ENCODE assay signal across 1 cellular context in the genomic region with DNA sequence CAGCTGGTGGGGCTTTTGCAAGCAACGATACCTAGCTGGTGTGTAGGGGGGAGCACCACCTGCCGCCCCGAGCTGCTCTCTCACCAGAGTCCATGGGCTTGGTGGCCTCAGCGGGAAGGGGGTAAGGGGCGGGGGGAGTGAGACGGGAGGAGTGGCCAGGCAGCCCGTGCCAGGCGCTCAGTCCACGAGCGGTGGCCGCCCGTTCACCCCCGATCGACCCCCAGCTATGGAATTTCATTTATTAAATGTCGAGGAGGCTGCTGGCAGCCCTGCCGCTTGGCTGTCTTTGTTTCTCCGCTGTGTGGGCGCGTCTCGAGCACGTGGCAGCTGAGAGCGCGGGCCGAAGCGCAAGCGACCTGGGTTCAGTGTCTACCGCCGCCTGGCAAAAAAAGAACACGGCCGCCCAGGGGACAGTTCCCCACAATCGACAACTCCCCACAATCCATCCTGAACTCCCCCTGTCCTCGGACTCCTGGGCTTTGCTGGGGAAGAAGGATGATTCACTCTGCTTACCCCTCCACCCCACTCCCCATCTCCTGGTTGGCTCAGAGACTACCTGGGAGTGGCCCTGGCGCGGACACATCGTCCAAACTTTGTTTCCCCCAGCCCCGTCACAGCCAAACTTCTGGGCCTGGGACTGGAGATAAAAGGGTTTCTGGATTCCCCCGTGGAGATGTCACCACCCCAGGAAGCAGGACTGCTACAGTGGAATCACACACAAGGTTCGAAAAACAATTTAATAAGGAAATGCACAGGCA.
TF ChIP-seq lines count a peak whose summit lies in the region.

No MANE protein-coding gene starts in this region.

TF ChIP-seq in GM12878, 131 proteins besides CTCF, POLR2A, EP300 and RAD21 (continues in another document):
- TF ChIP-seq, protein P1, sequence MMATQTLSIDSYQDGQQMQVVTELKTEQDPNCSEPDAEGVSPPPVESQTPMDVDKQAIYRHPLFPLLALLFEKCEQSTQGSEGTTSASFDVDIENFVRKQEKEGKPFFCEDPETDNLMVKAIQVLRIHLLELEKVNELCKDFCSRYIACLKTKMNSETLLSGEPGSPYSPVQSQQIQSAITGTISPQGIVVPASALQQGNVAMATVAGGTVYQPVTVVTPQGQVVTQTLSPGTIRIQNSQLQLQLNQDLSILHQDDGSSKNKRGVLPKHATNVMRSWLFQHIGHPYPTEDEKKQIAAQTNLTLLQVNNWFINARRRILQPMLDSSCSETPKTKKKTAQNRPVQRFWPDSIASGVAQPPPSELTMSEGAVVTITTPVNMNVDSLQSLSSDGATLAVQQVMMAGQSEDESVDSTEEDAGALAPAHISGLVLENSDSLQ (IDR thresholded peaks at IDR 0.05) = no peak
- TF ChIP-seq HDAC2 (IDR thresholded peaks at IDR 0.05) (no peak), TCF7 (IDR thresholded peaks at IDR 0.05; ENCODE audit: borderline replicate concordance) (no peak), ZNF274 (IDR thresholded peaks at IDR 0.05; ENCODE audit: insufficient read depth, insufficient read length) (no peak), TBL1XR1 (IDR thresholded peaks at IDR 0.05; ENCODE audit: low read depth, low read length) (no peak), FOS (IDR thresholded peaks at IDR 0.05; ENCODE audit: borderline replicate concordance, extremely low read depth, insufficient read length) (no peak), NFXL1 (IDR thresholded peaks at IDR 0.05; ENCODE audit: borderline replicate concordance) (no peak), NFIC (IDR thresholded peaks at IDR 0.05; ENCODE audit: low read depth, low read length) (no peak), CBX3 (IDR thresholded peaks at IDR 0.05; ENCODE audit: borderline replicate concordance, low read depth) (no peak), CHD2 (IDR thresholded peaks at IDR 0.05; ENCODE audit: borderline replicate concordance, low read depth, low read length) (0 out of 2 replicates have a peak, but pooled peaks have one; percentile 36), FOXK2 (IDR thresholded peaks at IDR 0.05) (no peak), ZNF384 (IDR thresholded peaks at IDR 0.05; ENCODE audit: borderline replicate concordance, low read depth, low read length) (no peak), CREM (IDR thresholded peaks at IDR 0.05; ENCODE audit: low read depth) (no peak), HCFC1 (IDR thresholded peaks at IDR 0.05; ENCODE audit: low read length) (peak; percentile 24; the same call in 1 of the 2 replicates), ZSCAN29 (IDR thresholded peaks at IDR 0.05) (no peak), EZH2 (IDR thresholded peaks at IDR 0.05; ENCODE audit: borderline replicate concordance, control insufficient read depth, low read depth, low read length) (no peak), RFX5 (IDR thresholded peaks at IDR 0.05; ENCODE audit: low read depth, low read length) (no peak), FOXM1 (IDR thresholded peaks at IDR 0.05; ENCODE audit: low read depth, low read length) (no peak), YY1 (IDR thresholded peaks at IDR 0.05; ENCODE audit: low read depth, low read length) (no peak), POU2F2 (IDR thresholded peaks at IDR 0.05; ENCODE audit: borderline replicate concordance, low read depth, low read length) (no peak), SMAD5 (IDR thresholded peaks at IDR 0.05; ENCODE audit: low read depth) (no peak), TARDBP (IDR thresholded peaks at IDR 0.05; ENCODE audit: borderline replicate concordance) (peak; percentile 35; the same call in 1 of the 2 replicates), GATAD2B (conservative IDR thresholded peaks at IDR 0.05; ENCODE audit: low read depth) (peak; percentile 61; the same call in 1 of the 2 replicates), ZNF622 (IDR thresholded peaks at IDR 0.05) (no peak), CBFB (IDR thresholded peaks at IDR 0.05; ENCODE audit: low read depth) (no peak), ZBED1 (IDR thresholded peaks at IDR 0.05; ENCODE audit: borderline replicate concordance) (no peak), TCF3 (IDR thresholded peaks at IDR 0.05; ENCODE audit: borderline replicate concordance, insufficient read depth, low read depth, low read length) (no peak), PAX8 (IDR thresholded peaks at IDR 0.05) (no peak), LARP7 (IDR thresholded peaks at IDR 0.05) (no peak), ETV6 (conservative IDR thresholded peaks at IDR 0.05 in 1 of 2, IDR thresholded peaks at IDR 0.05 in 1 of 2; ENCODE audit: borderline replicate concordance in 1 of 2, low read depth in 1 of 2) (no peak), RBBP5 (conservative IDR thresholded peaks at IDR 0.05) (no peak), RUNX3 (IDR thresholded peaks at IDR 0.05; ENCODE audit: low read length) (no peak), IKZF2 (IDR thresholded peaks at IDR 0.05) (no peak), ASH2L (IDR thresholded peaks at IDR 0.05; ENCODE audit: borderline replicate concordance, low read depth) (no peak), SRF (IDR thresholded peaks at IDR 0.05; ENCODE audit: low read depth in 2 of 2, low read length in 2 of 2) (no peak), TCF12 (IDR thresholded peaks at IDR 0.05; ENCODE audit: low read depth, low read length) (no peak), ZZZ3 (IDR thresholded peaks at IDR 0.05; ENCODE audit: control insufficient read depth, insufficient read length, low read depth) (no peak), SIX5 (IDR thresholded peaks at IDR 0.05; ENCODE audit: low read depth, low read length, severe bottlenecking) (no peak)
- TF ChIP-seq, protein P2, sequence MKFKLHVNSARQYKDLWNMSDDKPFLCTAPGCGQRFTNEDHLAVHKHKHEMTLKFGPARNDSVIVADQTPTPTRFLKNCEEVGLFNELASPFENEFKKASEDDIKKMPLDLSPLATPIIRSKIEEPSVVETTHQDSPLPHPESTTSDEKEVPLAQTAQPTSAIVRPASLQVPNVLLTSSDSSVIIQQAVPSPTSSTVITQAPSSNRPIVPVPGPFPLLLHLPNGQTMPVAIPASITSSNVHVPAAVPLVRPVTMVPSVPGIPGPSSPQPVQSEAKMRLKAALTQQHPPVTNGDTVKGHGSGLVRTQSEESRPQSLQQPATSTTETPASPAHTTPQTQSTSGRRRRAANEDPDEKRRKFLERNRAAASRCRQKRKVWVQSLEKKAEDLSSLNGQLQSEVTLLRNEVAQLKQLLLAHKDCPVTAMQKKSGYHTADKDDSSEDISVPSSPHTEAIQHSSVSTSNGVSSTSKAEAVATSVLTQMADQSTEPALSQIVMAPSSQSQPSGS (IDR thresholded peaks at IDR 0.05; ENCODE audit: low read length) = no peak
- TF ChIP-seq, protein P3, sequence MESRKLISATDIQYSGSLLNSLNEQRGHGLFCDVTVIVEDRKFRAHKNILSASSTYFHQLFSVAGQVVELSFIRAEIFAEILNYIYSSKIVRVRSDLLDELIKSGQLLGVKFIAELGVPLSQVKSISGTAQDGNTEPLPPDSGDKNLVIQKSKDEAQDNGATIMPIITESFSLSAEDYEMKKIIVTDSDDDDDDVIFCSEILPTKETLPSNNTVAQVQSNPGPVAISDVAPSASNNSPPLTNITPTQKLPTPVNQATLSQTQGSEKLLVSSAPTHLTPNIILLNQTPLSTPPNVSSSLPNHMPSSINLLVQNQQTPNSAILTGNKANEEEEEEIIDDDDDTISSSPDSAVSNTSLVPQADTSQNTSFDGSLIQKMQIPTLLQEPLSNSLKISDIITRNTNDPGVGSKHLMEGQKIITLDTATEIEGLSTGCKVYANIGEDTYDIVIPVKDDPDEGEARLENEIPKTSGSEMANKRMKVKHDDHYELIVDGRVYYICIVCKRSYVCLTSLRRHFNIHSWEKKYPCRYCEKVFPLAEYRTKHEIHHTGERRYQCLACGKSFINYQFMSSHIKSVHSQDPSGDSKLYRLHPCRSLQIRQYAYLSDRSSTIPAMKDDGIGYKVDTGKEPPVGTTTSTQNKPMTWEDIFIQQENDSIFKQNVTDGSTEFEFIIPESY (IDR thresholded peaks at IDR 0.05) = no peak
- TF ChIP-seq, protein P4, sequence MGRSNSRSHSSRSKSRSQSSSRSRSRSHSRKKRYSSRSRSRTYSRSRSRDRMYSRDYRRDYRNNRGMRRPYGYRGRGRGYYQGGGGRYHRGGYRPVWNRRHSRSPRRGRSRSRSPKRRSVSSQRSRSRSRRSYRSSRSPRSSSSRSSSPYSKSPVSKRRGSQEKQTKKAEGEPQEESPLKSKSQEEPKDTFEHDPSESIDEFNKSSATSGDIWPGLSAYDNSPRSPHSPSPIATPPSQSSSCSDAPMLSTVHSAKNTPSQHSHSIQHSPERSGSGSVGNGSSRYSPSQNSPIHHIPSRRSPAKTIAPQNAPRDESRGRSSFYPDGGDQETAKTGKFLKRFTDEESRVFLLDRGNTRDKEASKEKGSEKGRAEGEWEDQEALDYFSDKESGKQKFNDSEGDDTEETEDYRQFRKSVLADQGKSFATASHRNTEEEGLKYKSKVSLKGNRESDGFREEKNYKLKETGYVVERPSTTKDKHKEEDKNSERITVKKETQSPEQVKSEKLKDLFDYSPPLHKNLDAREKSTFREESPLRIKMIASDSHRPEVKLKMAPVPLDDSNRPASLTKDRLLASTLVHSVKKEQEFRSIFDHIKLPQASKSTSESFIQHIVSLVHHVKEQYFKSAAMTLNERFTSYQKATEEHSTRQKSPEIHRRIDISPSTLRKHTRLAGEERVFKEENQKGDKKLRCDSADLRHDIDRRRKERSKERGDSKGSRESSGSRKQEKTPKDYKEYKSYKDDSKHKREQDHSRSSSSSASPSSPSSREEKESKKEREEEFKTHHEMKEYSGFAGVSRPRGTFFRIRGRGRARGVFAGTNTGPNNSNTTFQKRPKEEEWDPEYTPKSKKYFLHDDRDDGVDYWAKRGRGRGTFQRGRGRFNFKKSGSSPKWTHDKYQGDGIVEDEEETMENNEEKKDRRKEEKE (IDR thresholded peaks at IDR 0.05) = no peak
- TF ChIP-seq, protein P5, sequence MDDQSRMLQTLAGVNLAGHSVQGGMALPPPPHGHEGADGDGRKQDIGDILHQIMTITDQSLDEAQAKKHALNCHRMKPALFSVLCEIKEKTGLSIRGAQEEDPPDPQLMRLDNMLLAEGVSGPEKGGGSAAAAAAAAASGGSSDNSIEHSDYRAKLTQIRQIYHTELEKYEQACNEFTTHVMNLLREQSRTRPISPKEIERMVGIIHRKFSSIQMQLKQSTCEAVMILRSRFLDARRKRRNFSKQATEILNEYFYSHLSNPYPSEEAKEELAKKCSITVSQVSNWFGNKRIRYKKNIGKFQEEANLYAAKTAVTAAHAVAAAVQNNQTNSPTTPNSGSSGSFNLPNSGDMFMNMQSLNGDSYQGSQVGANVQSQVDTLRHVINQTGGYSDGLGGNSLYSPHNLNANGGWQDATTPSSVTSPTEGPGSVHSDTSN (IDR thresholded peaks at IDR 0.05; ENCODE audit: insufficient replicate concordance, low read depth, low read length) = no peak
- TF ChIP-seq, protein P6, sequence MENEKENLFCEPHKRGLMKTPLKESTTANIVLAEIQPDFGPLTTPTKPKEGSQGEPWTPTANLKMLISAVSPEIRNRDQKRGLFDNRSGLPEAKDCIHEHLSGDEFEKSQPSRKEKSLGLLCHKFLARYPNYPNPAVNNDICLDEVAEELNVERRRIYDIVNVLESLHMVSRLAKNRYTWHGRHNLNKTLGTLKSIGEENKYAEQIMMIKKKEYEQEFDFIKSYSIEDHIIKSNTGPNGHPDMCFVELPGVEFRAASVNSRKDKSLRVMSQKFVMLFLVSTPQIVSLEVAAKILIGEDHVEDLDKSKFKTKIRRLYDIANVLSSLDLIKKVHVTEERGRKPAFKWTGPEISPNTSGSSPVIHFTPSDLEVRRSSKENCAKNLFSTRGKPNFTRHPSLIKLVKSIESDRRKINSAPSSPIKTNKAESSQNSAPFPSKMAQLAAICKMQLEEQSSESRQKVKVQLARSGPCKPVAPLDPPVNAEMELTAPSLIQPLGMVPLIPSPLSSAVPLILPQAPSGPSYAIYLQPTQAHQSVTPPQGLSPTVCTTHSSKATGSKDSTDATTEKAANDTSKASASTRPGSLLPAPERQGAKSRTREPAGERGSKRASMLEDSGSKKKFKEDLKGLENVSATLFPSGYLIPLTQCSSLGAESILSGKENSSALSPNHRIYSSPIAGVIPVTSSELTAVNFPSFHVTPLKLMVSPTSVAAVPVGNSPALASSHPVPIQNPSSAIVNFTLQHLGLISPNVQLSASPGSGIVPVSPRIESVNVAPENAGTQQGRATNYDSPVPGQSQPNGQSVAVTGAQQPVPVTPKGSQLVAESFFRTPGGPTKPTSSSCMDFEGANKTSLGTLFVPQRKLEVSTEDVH (IDR thresholded peaks at IDR 0.05; ENCODE audit: low read depth, partially characterized antibody) = no peak
- TF ChIP-seq, protein P7, sequence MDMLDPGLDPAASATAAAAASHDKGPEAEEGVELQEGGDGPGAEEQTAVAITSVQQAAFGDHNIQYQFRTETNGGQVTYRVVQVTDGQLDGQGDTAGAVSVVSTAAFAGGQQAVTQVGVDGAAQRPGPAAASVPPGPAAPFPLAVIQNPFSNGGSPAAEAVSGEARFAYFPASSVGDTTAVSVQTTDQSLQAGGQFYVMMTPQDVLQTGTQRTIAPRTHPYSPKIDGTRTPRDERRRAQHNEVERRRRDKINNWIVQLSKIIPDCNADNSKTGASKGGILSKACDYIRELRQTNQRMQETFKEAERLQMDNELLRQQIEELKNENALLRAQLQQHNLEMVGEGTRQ (IDR thresholded peaks at IDR 0.05; ENCODE audit: borderline replicate concordance, low read depth, low read length) = no peak; the same call in 1 of the 2 replicates
- TF ChIP-seq, protein P8, sequence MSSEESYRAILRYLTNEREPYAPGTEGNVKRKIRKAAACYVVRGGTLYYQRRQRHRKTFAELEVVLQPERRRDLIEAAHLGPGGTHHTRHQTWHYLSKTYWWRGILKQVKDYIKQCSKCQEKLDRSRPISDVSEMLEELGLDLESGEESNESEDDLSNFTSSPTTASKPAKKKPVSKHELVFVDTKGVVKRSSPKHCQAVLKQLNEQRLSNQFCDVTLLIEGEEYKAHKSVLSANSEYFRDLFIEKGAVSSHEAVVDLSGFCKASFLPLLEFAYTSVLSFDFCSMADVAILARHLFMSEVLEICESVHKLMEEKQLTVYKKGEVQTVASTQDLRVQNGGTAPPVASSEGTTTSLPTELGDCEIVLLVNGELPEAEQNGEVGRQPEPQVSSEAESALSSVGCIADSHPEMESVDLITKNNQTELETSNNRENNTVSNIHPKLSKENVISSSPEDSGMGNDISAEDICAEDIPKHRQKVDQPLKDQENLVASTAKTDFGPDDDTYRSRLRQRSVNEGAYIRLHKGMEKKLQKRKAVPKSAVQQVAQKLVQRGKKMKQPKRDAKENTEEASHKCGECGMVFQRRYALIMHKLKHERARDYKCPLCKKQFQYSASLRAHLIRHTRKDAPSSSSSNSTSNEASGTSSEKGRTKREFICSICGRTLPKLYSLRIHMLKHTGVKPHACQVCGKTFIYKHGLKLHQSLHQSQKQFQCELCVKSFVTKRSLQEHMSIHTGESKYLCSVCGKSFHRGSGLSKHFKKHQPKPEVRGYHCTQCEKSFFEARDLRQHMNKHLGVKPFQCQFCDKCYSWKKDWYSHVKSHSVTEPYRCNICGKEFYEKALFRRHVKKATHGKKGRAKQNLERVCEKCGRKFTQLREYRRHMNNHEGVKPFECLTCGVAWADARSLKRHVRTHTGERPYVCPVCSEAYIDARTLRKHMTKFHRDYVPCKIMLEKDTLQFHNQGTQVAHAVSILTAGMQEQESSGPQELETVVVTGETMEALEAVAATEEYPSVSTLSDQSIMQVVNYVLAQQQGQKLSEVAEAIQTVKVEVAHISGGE (CRISPR knock-in tag; IDR thresholded peaks at IDR 0.05) = no peak
